In the genomic region with DNA sequence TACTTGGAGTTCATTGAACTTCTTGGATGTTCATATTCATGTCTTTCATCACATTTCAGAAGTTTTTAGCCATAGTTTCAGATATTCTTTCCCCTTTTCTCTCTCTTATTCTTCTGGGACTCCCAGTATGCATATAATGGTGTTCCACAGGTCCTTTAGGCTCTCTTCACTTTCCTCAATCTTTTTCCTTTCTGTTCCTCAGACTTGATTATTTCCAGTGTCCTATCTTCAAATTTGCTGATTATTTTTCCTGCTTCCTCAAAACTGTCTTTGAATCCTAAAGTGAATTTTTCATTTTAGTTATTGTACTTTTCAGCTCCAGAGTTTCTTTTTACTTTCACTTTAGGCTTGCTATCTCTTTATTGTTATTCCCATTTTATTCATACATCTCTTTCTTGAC, we compare ENCODE assay signal across 31 cellular contexts. TPM values are rescaled to one million over a fixed set of nuclear protein-coding genes. Genes with fewer than 3 reads are reported as not detected.
DNase-seq lines count a peak whose midpoint lies in the region; ATAC-seq and TF ChIP-seq lines count a peak whose summit lies in the region.
"Had no signal": no experiment of that assay in that cellular context is flagged by ENCODE, and none has a peak within 500 bp of the region (broad histone marks: within the 10 kb centered on the region; RNA-seq: fewer than 3 reads in every experiment).

No MANE protein-coding gene starts in this region.

- no peak for ATAC-seq in stimulated activated naive B cell treated with anti-CD40 and anti-IgM and Interleukin-4, amounts not matched to agents 10 μg/mL and 1 μg/mL and 100 μg/mL, for 72 hours (replicated peaks)
- ATAC-seq in body of pancreas = no peak
- no peak for ATAC-seq in GM21360 (IDR thresholded peaks at IDR 0.05; ENCODE audit: unreplicated experiment)
- ATAC-seq: effector memory CD8-positive, alpha-beta T cell; GM23338; left cardiac atrium; mucosa of descending colon had no signal

- H3K4me1 ChIP-seq in body of pancreas = peaks cover 16% of the 10 kb centered on the region
- H3K4me1 ChIP-seq: parathyroid adenoma had no signal

- H3K36me3 ChIP-seq in body of pancreas (replicated peaks in 1 of 2; ENCODE audit: insufficient read depth in 1 of 2, low read depth in 2 of 2) = no peaks in the 10 kb centered on the region
- H3K36me3 ChIP-seq: thyroid gland, vagina had no signal

- no peak for DNase-seq in activated naive CD4-positive, alpha-beta T cell (lab: John Stamatoyannopoulos, UW)
- DNase-seq in chondrocyte (ENCODE audit: low spot score) = no peak
- no peak for DNase-seq in stimulated activated naive B cell treated with anti-CD40 and anti-IgM and Interleukin-4, amounts not matched to agents 10 μg/mL and 1 μg/mL and 100 μg/mL, for 72 hours
- DNase-seq in body of pancreas = no peak
- DNase-seq in stimulated activated CD4-positive, alpha-beta T cell treated with anti-CD3 and anti-CD28 coated beads, Interleukin-4, amount 100 ng/mL, for 4 hours = no peak
- DNase-seq: activated CD4-positive, alpha-beta T cell treated with anti-CD3 and anti-CD28 coated beads, Interleukin-2, amount 50 U/mL, for 1 hour; activated CD8-positive, alpha-beta memory T cell treated with anti-CD3 and anti-CD28 coated beads, Interleukin-2, amount 50 U/mL, for 4 hours; caudate nucleus; effector memory CD8-positive, alpha-beta T cell; GDM1; immature natural killer cell; left cardiac atrium; mucosa of descending colon; NCI-H146; NCI-H446 treated with DMSO at 0.1 percent for 48 hours; NCI-H82; retina; RPMI8226; T1000; thyroid gland had no signal

- TF ChIP-seq POLR2A in body of pancreas (IDR thresholded peaks at IDR 0.05) = no peak

- H3K27me3 ChIP-seq in body of pancreas = no peaks in the 10 kb centered on the region
- H3K27me3 ChIP-seq: BLaER1, thyroid gland, vagina had no signal

- intact Hi-C loops in body of pancreas (cut with DNase I) = no loop called here

- peaks cover 53% of the 10 kb centered on the region for H3K4me1 Mint-ChIP-seq in activated naive CD4-positive, alpha-beta T cell treated with anti-CD3 and anti-CD28 coated beads, Interleukin-2, amount 50 U/mL, for 24 hours
- H3K4me1 Mint-ChIP-seq in IgD-negative memory B cell (peaks cover 37 to 60% (median 51%) of the 10 kb centered on the region in 3 donors), chondrocyte (ENCODE audit: low read depth) (peaks cover 62% of the 10 kb centered on the region)
- peaks cover 39 to 66% of the 10 kb centered on the region in 2 donors for H3K4me1 Mint-ChIP-seq in stimulated activated naive B cell treated with anti-CD40 and anti-IgM and Interleukin-4, amounts not matched to agents 10 μg/mL and 1 μg/mL and 100 μg/mL, for 72 hours

- H3K9me3 ChIP-seq in body of pancreas = no peaks in the 10 kb centered on the region
- H3K9me3 ChIP-seq: thyroid gland, vagina had no signal

- H3K27ac Mint-ChIP-seq in activated naive CD4-positive, alpha-beta T cell treated with anti-CD3 and anti-CD28 coated beads, Interleukin-2, amount 50 U/mL, for 24 hours = peak overlapping the region; percentile 72
- peak overlapping the region in 2 of 3 donors; percentile 55 to 93 for H3K27ac Mint-ChIP-seq in IgD-negative memory B cell
- H3K27ac Mint-ChIP-seq in chondrocyte (ENCODE audit: unreplicated experiment) = peak overlapping the region; percentile 60
- H3K27ac Mint-ChIP-seq in stimulated activated naive B cell treated with anti-CD40 and anti-IgM and Interleukin-4, amounts not matched to agents 10 μg/mL and 1 μg/mL and 100 μg/mL, for 72 hours = peak overlapping the region; percentile 48
- H3K27ac Mint-ChIP-seq: activated T-helper 2 cell treated with anti-CD3 and anti-CD28 coated beads, Interferon-gamma antibody, Interleukin-2, Interleukin-4, amounts not matched to agents 10 μg/mL and 5 μg/mL and 100 μg/mL, durations not matched to agents 14 hours and 24 hours and 36 hours; GM23338 had no signal

- H3K27me3 Mint-ChIP-seq in activated naive CD4-positive, alpha-beta T cell treated with anti-CD3 and anti-CD28 coated beads, Interleukin-2, amount 50 U/mL, for 24 hours = no peaks in the 10 kb centered on the region
- peaks cover under 1% of the 10 kb centered on the region for H3K27me3 Mint-ChIP-seq in IgD-negative memory B cell
- no peaks in the 10 kb centered on the region for H3K27me3 Mint-ChIP-seq in chondrocyte (ENCODE audit: low read depth)
- no peaks in the 10 kb centered on the region for H3K27me3 Mint-ChIP-seq in stimulated activated naive B cell treated with anti-CD40 and anti-IgM and Interleukin-4, amounts not matched to agents 10 μg/mL and 1 μg/mL and 100 μg/mL, for 72 hours
- H3K27me3 Mint-ChIP-seq: effector memory CD8-positive, alpha-beta T cell had no signal

- H3K4me3 ChIP-seq in body of pancreas = no peak overlapping the region
- H3K4me3 ChIP-seq: BLaER1, GM23338, lung, mucosa of descending colon, skin epidermis, thyroid gland, vagina had no signal

- TF ChIP-seq CTCF in chondrocyte (IDR thresholded peaks at IDR 0.05) (no peak), body of pancreas (IDR thresholded peaks at IDR 0.05) (no peak)

- H3K36me3 Mint-ChIP-seq in activated naive CD4-positive, alpha-beta T cell treated with anti-CD3 and anti-CD28 coated beads, Interleukin-2, amount 50 U/mL, for 24 hours = peaks cover 13% of the 10 kb centered on the region
- peaks cover 7% of the 10 kb centered on the region for H3K36me3 Mint-ChIP-seq in IgD-negative memory B cell
- peaks cover 15% of the 10 kb centered on the region for H3K36me3 Mint-ChIP-seq in chondrocyte (ENCODE audit: low read depth)
- peaks cover 20 to 27% of the 10 kb centered on the region in 2 donors for H3K36me3 Mint-ChIP-seq in stimulated activated naive B cell treated with anti-CD40 and anti-IgM and Interleukin-4, amounts not matched to agents 10 μg/mL and 1 μg/mL and 100 μg/mL, for 72 hours

- peak overlapping the region; percentile 65 for H3K4me3 Mint-ChIP-seq in activated naive CD4-positive, alpha-beta T cell treated with anti-CD3 and anti-CD28 coated beads, Interleukin-2, amount 50 U/mL, for 24 hours
- peak overlapping the region in 2 of 4 donors; percentile 18 to 77 for H3K4me3 Mint-ChIP-seq in IgD-negative memory B cell
- H3K4me3 Mint-ChIP-seq in chondrocyte (ENCODE audit: unreplicated experiment) = no peak overlapping the region
- H3K4me3 Mint-ChIP-seq in stimulated activated naive B cell treated with anti-CD40 and anti-IgM and Interleukin-4, amounts not matched to agents 10 μg/mL and 1 μg/mL and 100 μg/mL, for 72 hours = peak overlapping the region; percentile 0 to 12
- H3K4me3 Mint-ChIP-seq: effector memory CD8-positive, alpha-beta T cell; GM23338; immature natural killer cell had no signal

- H3K27ac ChIP-seq in body of pancreas = no peak overlapping the region
- H3K27ac ChIP-seq: BLaER1, parathyroid adenoma, skin epidermis, thyroid gland, vagina, VCaP had no signal

- H3K9me3 Mint-ChIP-seq in activated naive CD4-positive, alpha-beta T cell treated with anti-CD3 and anti-CD28 coated beads, Interleukin-2, amount 50 U/mL, for 24 hours = peaks cover 8% of the 10 kb centered on the region
- H3K9me3 Mint-ChIP-seq in IgD-negative memory B cell (peaks cover 5 to 10% (median 9%) of the 10 kb centered on the region in 3 donors), chondrocyte (ENCODE audit: low read depth) (peaks cover 24% of the 10 kb centered on the region)
- H3K9me3 Mint-ChIP-seq in stimulated activated naive B cell treated with anti-CD40 and anti-IgM and Interleukin-4, amounts not matched to agents 10 μg/mL and 1 μg/mL and 100 μg/mL, for 72 hours = peaks cover 10% of the 10 kb centered on the region in 2 donors

RNA-seq across cellular contexts. Expression of gene ZFP36L1, which starts 8.8 kb away (rescaled TPM):
- polyA plus RNA-seq in IgD-negative memory B cell = 275 TPM
- total RNA-seq in chondrocyte (82.5 to 195 TPM (median 180 TPM) in 3 replicates), body of pancreas (100 to 1,000 TPM; 155 to 365 TPM)
